Comparison of ENCODE assay signal across 24 cellular contexts in genomic region chr20:6892729-6893128, GRCh38.
A peak's percentile ranks its signal among the peaks of the same experiment; 100 is the strongest.
DNase-seq lines count a peak whose midpoint lies in the region; ATAC-seq, FAIRE-seq and TF ChIP-seq lines count a peak whose summit lies in the region.
"Had no signal": no experiment of that assay in that cellular context is flagged by ENCODE, and none has a peak within 500 bp of the region (broad histone marks: within the 10 kb centered on the region; RNA-seq: fewer than 3 reads in every experiment).

No MANE protein-coding gene starts in this region.

- no peaks in the 10 kb centered on the region for H3K4me1 ChIP-seq in HepG2 (ENCODE audit: insufficient read depth, low read length)
- H3K4me1 ChIP-seq in right lobe of liver, result no peaks in the 10 kb centered on the region
- no peaks in the 10 kb centered on the region for H3K4me1 ChIP-seq in tibial artery
- no peaks in the 10 kb centered on the region for H3K4me1 ChIP-seq in pancreas
- H3K4me1 ChIP-seq: BE2C, BLaER1 had no signal

- TF ChIP-seq POLR2A in HepG2 (IDR thresholded peaks at IDR 0.05; ENCODE audit: insufficient read depth in 1 of 2, low read depth in 2 of 2, low read length in 2 of 2) (no peak), right lobe of liver (IDR thresholded peaks at IDR 0.05) (no peak)

- H3K4me3 ChIP-seq in HepG2 (replicated peaks in 1 of 3; ENCODE audit: insufficient read depth in 1 of 3, low read depth in 2 of 3, low read length in 3 of 3) (no peak overlapping the region), right lobe of liver (no peak overlapping the region), tibial artery (no peak overlapping the region), pancreas (no peak overlapping the region)
- no peak overlapping the region for H3K4me3 ChIP-seq in Jurkat, Clone E6-1 (ENCODE audit: low read length)
- H3K4me3 ChIP-seq: BLaER1, GM12878 had no signal

- H3K36me3 ChIP-seq in HepG2 (replicated peaks in 1 of 2; ENCODE audit: control insufficient read depth in 1 of 2, insufficient read depth in 2 of 2, low read length in 2 of 2) (no peaks in the 10 kb centered on the region), right lobe of liver (no peaks in the 10 kb centered on the region), tibial artery (no peaks in the 10 kb centered on the region), pancreas (no peaks in the 10 kb centered on the region)
- H3K36me3 ChIP-seq: BE2C, BLaER1 had no signal

- 0% methylated on average over 1 of the region's 1 CpG for WGBS in HepG2 (ENCODE audit: low lambda C conversion rate)
- WGBS in right lobe of liver (ENCODE audit: insufficient coverage, low coverage, low lambda C conversion rate, missing lambda C conversion rate), result 56% methylated on average over 1 of the region's 1 CpG
- 33 to 48% methylated on average over 1 of the region's 1 CpG for WGBS in pancreas, 2 donors

- H3K9ac ChIP-seq in HepG2 (ENCODE audit: insufficient read depth, low read depth, low read length), result no peak overlapping the region
- H3K9ac ChIP-seq: BLaER1 had no signal

- TF ChIP-seq RAD21 in HepG2 (CRISPR knock-in tag; IDR thresholded peaks at IDR 0.05), result no peak

- POLR2A ChIA-PET in HepG2 (lab: Yijun Ruan, JAX), result no interaction called here

- TF ChIP-seq EP300 in HepG2 (IDR thresholded peaks at IDR 0.05; ENCODE audit: low read depth in 2 of 2, low read length in 2 of 2), result no peak
- no peak for TF ChIP-seq EP300 in HepG2 (CRISPR knock-in tag; IDR thresholded peaks at IDR 0.05; ENCODE audit: borderline replicate concordance)

- FAIRE-seq in HepG2 (lab: Jason Lieb, UNC), result no peak
- FAIRE-seq in pancreas (lab: Jason Lieb, UNC), result no peak
- FAIRE-seq: GM12878, GM12892, GM18507 had no signal

- in situ Hi-C loops in HepG2 (cut with HindIII; ENCODE audit: extremely low pct_ligation_motif_present, low pct_unique_long_range_greater_than_20kb), result no loop called here

- intact Hi-C loops in HepG2 (cut with micrococcal nuclease; ENCODE audit: unreplicated experiment) (no loop called here), right lobe of liver (cut with DNase I) (no loop called here), tibial artery (cut with DNase I; ENCODE audit: low total_unique reads) (no loop called here), pancreas (cut with DNase I) (no loop called here)

- BruUV-seq in HepG2 (replicated peaks; lab: Mats Ljungman, UMichigan), result no TSS peak

- no peaks in the 10 kb centered on the region for H4K20me1 ChIP-seq in HepG2 (ENCODE audit: insufficient read depth, low read length)
- H4K20me1 ChIP-seq: BLaER1 had no signal

- H3K9me3 ChIP-seq in HepG2 (ENCODE audit: low read length), result no peaks in the 10 kb centered on the region
- H3K9me3 ChIP-seq in right lobe of liver, result no peaks in the 10 kb centered on the region
- H3K9me3 ChIP-seq in tibial artery, result no peaks in the 10 kb centered on the region
- H3K9me3 ChIP-seq in pancreas, result no peaks in the 10 kb centered on the region
- H3K9me3 ChIP-seq: BE2C, BLaER1 had no signal

- H2AFZ ChIP-seq in HepG2 (ENCODE audit: low read length), result no peak overlapping the region

- ATAC-seq in HepG2, result no peak
- no peak for ATAC-seq in right lobe of liver
- ATAC-seq in pancreas, result no peak
- ATAC-seq: GM12878 had no signal

- H3K79me2 ChIP-seq in HepG2 (ENCODE audit: insufficient read depth, low read length), result no peaks in the 10 kb centered on the region

- DNase-seq in HepG2 (ENCODE audit: low spot score), result no peak
- DNase-seq in right lobe of liver, result no peak
- peak; percentile 4 for DNase-seq in Jurkat, Clone E6-1 (ENCODE audit: low read depth, low spot score)
- DNase-seq in tibial artery, result no peak
- DNase-seq in pancreas, result no peak
- DNase-seq: ACHN; BE2C; C1 segment of cervical spinal cord; CD4-positive, alpha-beta memory T cell; CD4-positive, CD25-positive, alpha-beta regulatory T cell; CD8-positive, alpha-beta memory T cell; COR-L47; DMS 273 treated with DMSO at 0.1 percent for 48 hours; DMS153; DMS53; DMS79; DND-41; EL; GDM1 had no signal

- H3K4me2 ChIP-seq in HepG2 (ENCODE audit: low read depth, low read length), result no peak overlapping the region
- H3K4me2 ChIP-seq: BLaER1 had no signal

- CTCF ChIA-PET in HepG2 (lab: Yijun Ruan, JAX; ENCODE audit: low intra/inter-chr PET ratio, low total read pairs), result no interaction called here

- H3K27me3 ChIP-seq in HepG2 (ENCODE audit: control insufficient read depth in 1 of 2, insufficient read depth in 2 of 2, low read length in 2 of 2), result no peaks in the 10 kb centered on the region
- no peaks in the 10 kb centered on the region for H3K27me3 ChIP-seq in right lobe of liver
- H3K27me3 ChIP-seq in tibial artery, result no peaks in the 10 kb centered on the region
- no peaks in the 10 kb centered on the region for H3K27me3 ChIP-seq in pancreas
- H3K27me3 ChIP-seq: BE2C, BLaER1 had no signal

- H3K27ac ChIP-seq in HepG2 (ENCODE audit: extremely low read length, insufficient read depth, low read length) (no peak overlapping the region), right lobe of liver (no peak overlapping the region), tibial artery (no peak overlapping the region), pancreas (no peak overlapping the region)
- H3K27ac ChIP-seq: 22Rv1, BLaER1 had no signal

- TF ChIP-seq CTCF in HepG2 (CRISPR knock-in tag; IDR thresholded peaks at IDR 0.05), result no peak
- TF ChIP-seq CTCF in right lobe of liver (IDR thresholded peaks at IDR 0.05), result no peak
- TF ChIP-seq CTCF in tibial artery (IDR thresholded peaks at IDR 0.05), result no peak
- TF ChIP-seq CTCF in pancreas (IDR thresholded peaks at IDR 0.05), result no peak

TF ChIP-seq in HepG2, 621 proteins besides CTCF, POLR2A, EP300 and RAD21:
- TF ChIP-seq MAFF (IDR thresholded peaks at IDR 0.05; ENCODE audit: low read depth, low read length) (peak; percentile 95), MAFK (conservative IDR thresholded peaks at IDR 0.05 in 1 of 2, IDR thresholded peaks at IDR 0.05 in 1 of 2; ENCODE audit: low read length in 2 of 2) (peak; percentile 93 to 96), GTF2F1 (IDR thresholded peaks at IDR 0.05; ENCODE audit: low read length) (no peak), ZNF251 (CRISPR knock-in tag; IDR thresholded peaks at IDR 0.05) (no peak)
